In genomic region chr19:36915992-36916830, GRCh38 we compare ENCODE assay signal across 8 cellular contexts. TPM values are rescaled to one million over a fixed set of nuclear protein-coding genes. Genes with fewer than 3 reads are reported as not detected.
A peak's percentile ranks its signal among the peaks of the same experiment; 100 is the strongest.
DNase-seq lines count a peak whose midpoint lies in the region; ATAC-seq and TF ChIP-seq lines count a peak whose summit lies in the region.

TSS of gene ZNF568 (plus strand) at chr19:36916332. CDS start at chr19:36922771, 6,439 bp downstream.
TSS of gene ZNF829 (minus strand) at chr19:36916291. CDS start at chr19:36915167, 1,124 bp downstream.

- CTCF ChIA-PET in A673 (lab: Charles Lee), result no interaction called here

- peak within 1 kb of the TSS; percentile 97 for H3K27ac ChIP-seq in A673 (ENCODE audit: low read depth, low read length, poor library complexity, severe bottlenecking)
- H3K27ac ChIP-seq in effector memory CD4-positive, alpha-beta T cell (ENCODE audit: insufficient read depth, low read length, poor library complexity, severe bottlenecking), result peak within 1 kb of the TSS; percentile 92

- no peaks in the 10 kb centered on the region for H3K4me1 ChIP-seq in A673 (ENCODE audit: insufficient read depth, low read length, poor library complexity, severe bottlenecking)
- peaks cover 8% of the 10 kb centered on the region for H3K4me1 ChIP-seq in effector memory CD4-positive, alpha-beta T cell (ENCODE audit: control insufficient read depth, insufficient read depth, low read length, poor library complexity, severe bottlenecking)

- intact Hi-C loops in A673 (cut with micrococcal nuclease; ENCODE audit: unreplicated experiment), result no loop called here

- TSS peak; percentile 49 for BruUV-seq in A673 (replicated peaks; lab: Mats Ljungman, UMichigan)

- peaks cover 11% of the 10 kb centered on the region for H3K36me3 ChIP-seq in A673 (ENCODE audit: insufficient read depth, low read length, poor library complexity, severe bottlenecking)
- peaks cover 21% of the 10 kb centered on the region for H3K36me3 ChIP-seq in effector memory CD4-positive, alpha-beta T cell (ENCODE audit: control insufficient read depth, insufficient read depth, low read length)

- peaks cover 35% of the 10 kb centered on the region for H3K9me3 ChIP-seq in A673 (ENCODE audit: low read depth, low read length, poor library complexity, severe bottlenecking)
- no peaks in the 10 kb centered on the region for H3K9me3 ChIP-seq in effector memory CD4-positive, alpha-beta T cell (ENCODE audit: control insufficient read depth, low read length)

- peak within 1 kb of the TSS; percentile 68 for H3K4me3 ChIP-seq in A673 (ENCODE audit: low read depth, low read length, poor library complexity, severe bottlenecking)
- peak within 1 kb of the TSS; percentile 73 for H3K4me3 ChIP-seq in effector memory CD4-positive, alpha-beta T cell (ENCODE audit: insufficient read depth, low read depth, low read length, poor library complexity, severe bottlenecking)

- ATAC-seq in GM18858 (IDR thresholded peaks at IDR 0.05; ENCODE audit: unreplicated experiment) (peak; percentile 72), HG03135 (IDR thresholded peaks at IDR 0.05; ENCODE audit: unreplicated experiment) (peak; percentile 93)

- DNase-seq in A673 (ENCODE audit: low spot score) (peak; percentile 90), NCI-H510A treated with DMSO at 0.1 percent for 48 hours (lab: John Stamatoyannopoulos, UW) (peak; percentile 65), medulla oblongata (ENCODE audit: extremely low spot score) (peak; percentile 86)
- DNase-seq in activated CD8-positive, alpha-beta memory T cell treated with anti-CD3 and anti-CD28 coated beads for 48 hours (ENCODE audit: low read depth in 2 of 3, low spot score in 2 of 3), result peak; percentile 69 to 80 (median 77)
- peak; percentile 81 to 91 (median 90) for DNase-seq in effector memory CD4-positive, alpha-beta T cell
- peak; percentile 72 to 85 (median 77) for DNase-seq in stimulated activated CD4-positive, alpha-beta T cell treated with anti-CD3 and anti-CD28 coated beads, TNF-alpha, amount 100 ng/mL, for 4 hours (ENCODE audit: low read depth in 3 of 3)

- H3K27me3 ChIP-seq in A673 (replicated peaks; ENCODE audit: insufficient read depth, low read depth, low read length, poor library complexity), result no peaks in the 10 kb centered on the region
- no peaks in the 10 kb centered on the region for H3K27me3 ChIP-seq in effector memory CD4-positive, alpha-beta T cell (replicated peaks; ENCODE audit: control insufficient read depth, insufficient read depth, low read length, poor library complexity, severe bottlenecking)

- POLR2A ChIA-PET in A673 (lab: Charles Lee; ENCODE audit: low non-redundant PET), result no interaction called here

- TF ChIP-seq CTCF in A673 (conservative IDR thresholded peaks at IDR 0.05; ENCODE audit: low read depth, low read length), result peak; percentile 61

RNA-seq across cellular contexts. Expression of gene ZNF568, which starts in this region (rescaled TPM):
- 7.1 and 8.6 TPM in 2 replicates for total RNA-seq in A673 (2021)

RNA-seq across cellular contexts. Expression of gene ZNF829, which starts in this region (rescaled TPM):
- 4.4 and 5.0 TPM in 2 replicates for total RNA-seq in A673 (2021)

Comparison
In these comparisons a context has a peak if more than half of its experiments do, and no peak if none do; other contexts are left out.
1. Peak in every context shown above with its lines: DNase-seq, ATAC-seq, H3K4me3 ChIP-seq and H3K27ac ChIP-seq.